In the genomic region with DNA sequence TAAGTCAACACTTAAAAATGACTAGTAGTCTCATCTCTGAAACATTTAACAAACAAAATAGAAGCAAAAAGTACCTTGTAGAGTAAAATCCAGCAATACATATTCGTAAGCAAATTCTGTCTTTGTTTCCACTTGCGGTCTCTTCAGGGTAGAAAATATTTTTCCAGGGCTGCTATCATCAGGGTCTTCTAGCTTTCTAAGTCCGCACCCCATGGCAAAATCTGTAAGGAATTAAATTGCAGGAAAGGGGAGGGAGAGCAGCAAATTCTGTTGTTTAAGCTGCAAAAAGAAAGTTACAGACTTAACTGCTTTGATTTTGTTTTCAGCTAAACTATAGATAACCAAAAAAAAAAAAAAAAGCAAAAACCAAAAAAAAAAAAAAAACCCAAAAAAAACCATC, we compare ENCODE assay signal across 1 cellular context.
TF ChIP-seq lines count a peak whose summit lies in the region.

A gene with protein sequence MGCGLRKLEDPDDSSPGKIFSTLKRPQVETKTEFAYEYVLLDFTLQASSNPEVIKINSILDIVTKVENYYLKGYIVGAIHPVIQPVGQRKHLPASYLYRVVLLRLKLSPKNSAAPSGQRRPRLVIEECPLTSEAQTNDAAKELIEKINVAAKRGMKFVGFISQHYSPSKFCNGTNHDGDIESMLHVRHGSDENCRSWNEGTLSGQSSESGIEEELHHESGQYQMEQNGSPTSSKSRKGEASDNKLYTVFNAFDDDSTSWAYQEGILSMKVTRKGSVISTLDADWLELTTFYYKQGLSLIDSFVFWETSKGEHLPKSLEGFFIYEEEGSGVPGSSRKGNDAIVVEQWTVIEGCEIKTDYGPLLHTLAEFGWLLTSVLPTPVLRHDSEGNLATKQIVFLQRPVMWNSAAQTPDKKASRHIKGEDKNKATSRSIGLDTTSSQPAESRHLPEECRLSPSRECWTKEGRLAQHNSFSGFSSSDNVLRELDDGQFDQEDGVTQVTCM (minus strand): TSS at position 342 of the 400 bp plus-strand sequence. CDS start 129 bp downstream, at position 213.

TF ChIP-seq in SK-N-SH treated with all-trans-retinoic acid at 6 μM for 48 hours, 23 proteins besides CTCF, POLR2A, EP300 and RAD21 (continued from another document):
- TF ChIP-seq, protein P1, sequence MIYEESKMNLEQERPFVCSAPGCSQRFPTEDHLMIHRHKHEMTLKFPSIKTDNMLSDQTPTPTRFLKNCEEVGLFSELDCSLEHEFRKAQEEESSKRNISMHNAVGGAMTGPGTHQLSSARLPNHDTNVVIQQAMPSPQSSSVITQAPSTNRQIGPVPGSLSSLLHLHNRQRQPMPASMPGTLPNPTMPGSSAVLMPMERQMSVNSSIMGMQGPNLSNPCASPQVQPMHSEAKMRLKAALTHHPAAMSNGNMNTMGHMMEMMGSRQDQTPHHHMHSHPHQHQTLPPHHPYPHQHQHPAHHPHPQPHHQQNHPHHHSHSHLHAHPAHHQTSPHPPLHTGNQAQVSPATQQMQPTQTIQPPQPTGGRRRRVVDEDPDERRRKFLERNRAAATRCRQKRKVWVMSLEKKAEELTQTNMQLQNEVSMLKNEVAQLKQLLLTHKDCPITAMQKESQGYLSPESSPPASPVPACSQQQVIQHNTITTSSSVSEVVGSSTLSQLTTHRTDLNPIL (CRISPR knock-in tag; IDR thresholded peaks at IDR 0.05; ENCODE audit: low read depth) = no peak
- TF ChIP-seq ESRRG (CRISPR knock-in tag; IDR thresholded peaks at IDR 0.05) (no peak), PPARA (CRISPR knock-in tag; IDR thresholded peaks at IDR 0.05; ENCODE audit: borderline replicate concordance) (no peak), GLIS3 (CRISPR knock-in tag; IDR thresholded peaks at IDR 0.05) (no peak), ZNF8 (CRISPR knock-in tag; IDR thresholded peaks at IDR 0.05) (no peak), RARB (CRISPR knock-in tag; IDR thresholded peaks at IDR 0.05) (no peak), ZFP3 (CRISPR knock-in tag; IDR thresholded peaks at IDR 0.05) (no peak), ZNF565 (CRISPR knock-in tag; conservative IDR thresholded peaks at IDR 0.05; ENCODE audit: low read depth) (no peak), ZFP30 (CRISPR knock-in tag; IDR thresholded peaks at IDR 0.05) (no peak), ZNF70 (CRISPR knock-in tag; IDR thresholded peaks at IDR 0.05) (no peak), TCF4 (CRISPR knock-in tag; IDR thresholded peaks at IDR 0.05; ENCODE audit: borderline replicate concordance) (no peak)
- TF ChIP-seq, protein P2, sequence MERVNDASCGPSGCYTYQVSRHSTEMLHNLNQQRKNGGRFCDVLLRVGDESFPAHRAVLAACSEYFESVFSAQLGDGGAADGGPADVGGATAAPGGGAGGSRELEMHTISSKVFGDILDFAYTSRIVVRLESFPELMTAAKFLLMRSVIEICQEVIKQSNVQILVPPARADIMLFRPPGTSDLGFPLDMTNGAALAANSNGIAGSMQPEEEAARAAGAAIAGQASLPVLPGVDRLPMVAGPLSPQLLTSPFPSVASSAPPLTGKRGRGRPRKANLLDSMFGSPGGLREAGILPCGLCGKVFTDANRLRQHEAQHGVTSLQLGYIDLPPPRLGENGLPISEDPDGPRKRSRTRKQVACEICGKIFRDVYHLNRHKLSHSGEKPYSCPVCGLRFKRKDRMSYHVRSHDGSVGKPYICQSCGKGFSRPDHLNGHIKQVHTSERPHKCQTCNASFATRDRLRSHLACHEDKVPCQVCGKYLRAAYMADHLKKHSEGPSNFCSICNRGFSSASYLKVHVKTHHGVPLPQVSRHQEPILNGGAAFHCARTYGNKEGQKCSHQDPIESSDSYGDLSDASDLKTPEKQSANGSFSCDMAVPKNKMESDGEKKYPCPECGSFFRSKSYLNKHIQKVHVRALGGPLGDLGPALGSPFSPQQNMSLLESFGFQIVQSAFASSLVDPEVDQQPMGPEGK (CRISPR knock-in tag; IDR thresholded peaks at IDR 0.05; ENCODE audit: borderline replicate concordance) = no peak
- TF ChIP-seq, protein P3, sequence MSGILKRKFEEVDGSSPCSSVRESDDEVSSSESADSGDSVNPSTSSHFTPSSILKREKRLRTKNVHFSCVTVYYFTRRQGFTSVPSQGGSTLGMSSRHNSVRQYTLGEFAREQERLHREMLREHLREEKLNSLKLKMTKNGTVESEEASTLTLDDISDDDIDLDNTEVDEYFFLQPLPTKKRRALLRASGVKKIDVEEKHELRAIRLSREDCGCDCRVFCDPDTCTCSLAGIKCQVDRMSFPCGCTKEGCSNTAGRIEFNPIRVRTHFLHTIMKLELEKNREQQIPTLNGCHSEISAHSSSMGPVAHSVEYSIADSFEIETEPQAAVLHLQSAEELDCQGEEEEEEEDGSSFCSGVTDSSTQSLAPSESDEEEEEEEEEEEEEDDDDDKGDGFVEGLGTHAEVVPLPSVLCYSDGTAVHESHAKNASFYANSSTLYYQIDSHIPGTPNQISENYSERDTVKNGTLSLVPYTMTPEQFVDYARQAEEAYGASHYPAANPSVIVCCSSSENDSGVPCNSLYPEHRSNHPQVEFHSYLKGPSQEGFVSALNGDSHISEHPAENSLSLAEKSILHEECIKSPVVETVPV (CRISPR knock-in tag; IDR thresholded peaks at IDR 0.05) = no peak
